ENCODE assay signal across 1 cellular context in the genomic region with DNA sequence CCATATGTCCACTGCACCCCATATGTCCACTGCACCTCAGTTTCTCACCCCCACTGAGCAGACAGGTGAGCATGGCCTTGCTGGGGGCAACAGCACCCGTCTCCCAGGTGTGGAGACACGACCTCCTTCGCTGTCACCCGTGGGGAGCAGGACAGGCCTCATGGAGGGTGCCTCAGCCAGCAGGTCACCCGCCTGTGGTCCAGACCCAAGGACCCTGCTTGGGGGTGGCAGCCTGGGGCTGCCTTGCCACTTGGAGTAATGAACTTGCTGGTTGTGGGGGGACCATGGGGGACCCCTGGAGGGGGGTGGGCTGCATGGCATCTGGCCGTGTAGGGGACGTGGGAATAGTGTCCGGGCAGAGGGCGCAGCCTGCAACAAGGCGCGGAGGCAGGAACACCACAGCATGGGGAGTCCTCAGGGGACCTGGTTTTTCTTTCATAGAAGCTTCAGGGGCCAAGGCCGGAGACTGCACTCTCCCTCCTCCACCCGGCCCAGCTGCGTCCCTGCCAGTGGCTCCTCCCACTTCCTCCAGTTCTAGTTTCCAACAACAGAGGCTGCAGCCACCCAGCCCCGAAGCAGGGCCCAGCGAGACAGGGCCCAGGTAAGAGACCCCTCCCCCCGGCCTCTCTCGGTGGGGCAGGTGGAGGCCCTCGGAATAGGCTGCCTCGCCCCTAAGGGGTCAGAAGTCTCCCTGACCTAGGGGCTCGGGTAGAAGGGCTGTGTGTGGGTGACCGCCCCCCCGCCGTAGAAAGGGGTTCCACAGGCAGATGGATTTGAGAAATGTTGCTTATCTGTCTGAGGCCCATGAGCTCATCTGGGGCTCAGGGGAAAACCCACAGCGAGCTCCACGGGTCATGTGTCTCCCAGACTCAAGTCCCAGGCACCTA.
TF ChIP-seq lines count a peak whose summit lies in the region.

A gene with protein sequence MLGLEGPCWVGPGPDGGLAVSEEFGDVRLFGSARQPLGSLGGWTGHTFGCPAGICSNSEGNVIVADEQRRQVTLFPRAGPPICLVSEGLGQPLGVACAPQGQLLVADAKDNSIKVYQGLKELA (plus strand): TSS at position 531 of the 887 bp plus-strand sequence. CDS start 1,043 bp downstream, outside the sequence.

TF ChIP-seq in HepG2, 621 proteins besides CTCF, POLR2A, EP300 and RAD21 (continued from another document and continues in another):
- no peak for TF ChIP-seq JUNB (CRISPR knock-in tag; IDR thresholded peaks at IDR 0.05; ENCODE audit: borderline replicate concordance)
- no peak for TF ChIP-seq PCBP2 (optimal IDR thresholded peaks at IDR 0.05; ENCODE audit: low read depth, low read length, poor library complexity, severe bottlenecking)
- TF ChIP-seq ZNF343 (CRISPR knock-in tag; IDR thresholded peaks at IDR 0.05), result no peak
- TF ChIP-seq ZNF333 (CRISPR knock-in tag; IDR thresholded peaks at IDR 0.05; ENCODE audit: borderline replicate concordance), result 0 out of 2 replicates have a peak, but pooled peaks have one; percentile 46
- 0 out of 2 replicates have a peak, but pooled peaks have one; percentile 25 for TF ChIP-seq GATAD2A (CRISPR knock-in tag; IDR thresholded peaks at IDR 0.05)
- no peak for TF ChIP-seq ZNF616 (CRISPR knock-in tag; IDR thresholded peaks at IDR 0.05; ENCODE audit: low read depth)
- TF ChIP-seq ZSCAN12 (CRISPR knock-in tag; IDR thresholded peaks at IDR 0.05), result no peak
- TF ChIP-seq, protein P1, sequence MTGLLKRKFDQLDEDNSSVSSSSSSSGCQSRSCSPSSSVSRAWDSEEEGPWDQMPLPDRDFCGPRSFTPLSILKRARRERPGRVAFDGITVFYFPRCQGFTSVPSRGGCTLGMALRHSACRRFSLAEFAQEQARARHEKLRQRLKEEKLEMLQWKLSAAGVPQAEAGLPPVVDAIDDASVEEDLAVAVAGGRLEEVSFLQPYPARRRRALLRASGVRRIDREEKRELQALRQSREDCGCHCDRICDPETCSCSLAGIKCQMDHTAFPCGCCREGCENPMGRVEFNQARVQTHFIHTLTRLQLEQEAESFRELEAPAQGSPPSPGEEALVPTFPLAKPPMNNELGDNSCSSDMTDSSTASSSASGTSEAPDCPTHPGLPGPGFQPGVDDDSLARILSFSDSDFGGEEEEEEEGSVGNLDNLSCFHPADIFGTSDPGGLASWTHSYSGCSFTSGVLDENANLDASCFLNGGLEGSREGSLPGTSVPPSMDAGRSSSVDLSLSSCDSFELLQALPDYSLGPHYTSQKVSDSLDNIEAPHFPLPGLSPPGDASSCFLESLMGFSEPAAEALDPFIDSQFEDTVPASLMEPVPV (CRISPR knock-in tag; IDR thresholded peaks at IDR 0.05), result 0 out of 2 replicates have a peak, but pooled peaks have one; percentile 34
- no peak for TF ChIP-seq ZSCAN21 (CRISPR knock-in tag; IDR thresholded peaks at IDR 0.05; ENCODE audit: borderline replicate concordance)
- TF ChIP-seq, protein P2, sequence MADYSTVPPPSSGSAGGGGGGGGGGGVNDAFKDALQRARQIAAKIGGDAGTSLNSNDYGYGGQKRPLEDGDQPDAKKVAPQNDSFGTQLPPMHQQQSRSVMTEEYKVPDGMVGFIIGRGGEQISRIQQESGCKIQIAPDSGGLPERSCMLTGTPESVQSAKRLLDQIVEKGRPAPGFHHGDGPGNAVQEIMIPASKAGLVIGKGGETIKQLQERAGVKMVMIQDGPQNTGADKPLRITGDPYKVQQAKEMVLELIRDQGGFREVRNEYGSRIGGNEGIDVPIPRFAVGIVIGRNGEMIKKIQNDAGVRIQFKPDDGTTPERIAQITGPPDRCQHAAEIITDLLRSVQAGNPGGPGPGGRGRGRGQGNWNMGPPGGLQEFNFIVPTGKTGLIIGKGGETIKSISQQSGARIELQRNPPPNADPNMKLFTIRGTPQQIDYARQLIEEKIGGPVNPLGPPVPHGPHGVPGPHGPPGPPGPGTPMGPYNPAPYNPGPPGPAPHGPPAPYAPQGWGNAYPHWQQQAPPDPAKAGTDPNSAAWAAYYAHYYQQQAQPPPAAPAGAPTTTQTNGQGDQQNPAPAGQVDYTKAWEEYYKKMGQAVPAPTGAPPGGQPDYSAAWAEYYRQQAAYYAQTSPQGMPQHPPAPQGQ (CRISPR knock-in tag; IDR thresholded peaks at IDR 0.05; ENCODE audit: borderline replicate concordance), result no peak
- no peak for TF ChIP-seq KDM5B (CRISPR knock-in tag; IDR thresholded peaks at IDR 0.05; ENCODE audit: borderline replicate concordance)
- TF ChIP-seq, protein P3, sequence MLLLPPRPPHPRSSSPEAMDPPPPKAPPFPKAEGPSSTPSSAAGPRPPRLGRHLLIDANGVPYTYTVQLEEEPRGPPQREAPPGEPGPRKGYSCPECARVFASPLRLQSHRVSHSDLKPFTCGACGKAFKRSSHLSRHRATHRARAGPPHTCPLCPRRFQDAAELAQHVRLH (CRISPR knock-in tag; IDR thresholded peaks at IDR 0.05; ENCODE audit: borderline replicate concordance, low read depth), result 0 out of 2 replicates have a peak, but pooled peaks have one; percentile 35
- TF ChIP-seq ZIK1 (CRISPR knock-in tag; IDR thresholded peaks at IDR 0.05; ENCODE audit: borderline replicate concordance, low read depth), result no peak
- TF ChIP-seq, protein P4, sequence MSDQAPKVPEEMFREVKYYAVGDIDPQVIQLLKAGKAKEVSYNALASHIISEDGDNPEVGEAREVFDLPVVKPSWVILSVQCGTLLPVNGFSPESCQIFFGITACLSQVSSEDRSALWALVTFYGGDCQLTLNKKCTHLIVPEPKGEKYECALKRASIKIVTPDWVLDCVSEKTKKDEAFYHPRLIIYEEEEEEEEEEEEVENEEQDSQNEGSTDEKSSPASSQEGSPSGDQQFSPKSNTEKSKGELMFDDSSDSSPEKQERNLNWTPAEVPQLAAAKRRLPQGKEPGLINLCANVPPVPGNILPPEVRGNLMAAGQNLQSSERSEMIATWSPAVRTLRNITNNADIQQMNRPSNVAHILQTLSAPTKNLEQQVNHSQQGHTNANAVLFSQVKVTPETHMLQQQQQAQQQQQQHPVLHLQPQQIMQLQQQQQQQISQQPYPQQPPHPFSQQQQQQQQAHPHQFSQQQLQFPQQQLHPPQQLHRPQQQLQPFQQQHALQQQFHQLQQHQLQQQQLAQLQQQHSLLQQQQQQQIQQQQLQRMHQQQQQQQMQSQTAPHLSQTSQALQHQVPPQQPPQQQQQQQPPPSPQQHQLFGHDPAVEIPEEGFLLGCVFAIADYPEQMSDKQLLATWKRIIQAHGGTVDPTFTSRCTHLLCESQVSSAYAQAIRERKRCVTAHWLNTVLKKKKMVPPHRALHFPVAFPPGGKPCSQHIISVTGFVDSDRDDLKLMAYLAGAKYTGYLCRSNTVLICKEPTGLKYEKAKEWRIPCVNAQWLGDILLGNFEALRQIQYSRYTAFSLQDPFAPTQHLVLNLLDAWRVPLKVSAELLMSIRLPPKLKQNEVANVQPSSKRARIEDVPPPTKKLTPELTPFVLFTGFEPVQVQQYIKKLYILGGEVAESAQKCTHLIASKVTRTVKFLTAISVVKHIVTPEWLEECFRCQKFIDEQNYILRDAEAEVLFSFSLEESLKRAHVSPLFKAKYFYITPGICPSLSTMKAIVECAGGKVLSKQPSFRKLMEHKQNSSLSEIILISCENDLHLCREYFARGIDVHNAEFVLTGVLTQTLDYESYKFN (CRISPR knock-in tag; conservative IDR thresholded peaks at IDR 0.05), result 0 out of 2 replicates have a peak, but pooled peaks have one; percentile 35
- TF ChIP-seq, protein P5, sequence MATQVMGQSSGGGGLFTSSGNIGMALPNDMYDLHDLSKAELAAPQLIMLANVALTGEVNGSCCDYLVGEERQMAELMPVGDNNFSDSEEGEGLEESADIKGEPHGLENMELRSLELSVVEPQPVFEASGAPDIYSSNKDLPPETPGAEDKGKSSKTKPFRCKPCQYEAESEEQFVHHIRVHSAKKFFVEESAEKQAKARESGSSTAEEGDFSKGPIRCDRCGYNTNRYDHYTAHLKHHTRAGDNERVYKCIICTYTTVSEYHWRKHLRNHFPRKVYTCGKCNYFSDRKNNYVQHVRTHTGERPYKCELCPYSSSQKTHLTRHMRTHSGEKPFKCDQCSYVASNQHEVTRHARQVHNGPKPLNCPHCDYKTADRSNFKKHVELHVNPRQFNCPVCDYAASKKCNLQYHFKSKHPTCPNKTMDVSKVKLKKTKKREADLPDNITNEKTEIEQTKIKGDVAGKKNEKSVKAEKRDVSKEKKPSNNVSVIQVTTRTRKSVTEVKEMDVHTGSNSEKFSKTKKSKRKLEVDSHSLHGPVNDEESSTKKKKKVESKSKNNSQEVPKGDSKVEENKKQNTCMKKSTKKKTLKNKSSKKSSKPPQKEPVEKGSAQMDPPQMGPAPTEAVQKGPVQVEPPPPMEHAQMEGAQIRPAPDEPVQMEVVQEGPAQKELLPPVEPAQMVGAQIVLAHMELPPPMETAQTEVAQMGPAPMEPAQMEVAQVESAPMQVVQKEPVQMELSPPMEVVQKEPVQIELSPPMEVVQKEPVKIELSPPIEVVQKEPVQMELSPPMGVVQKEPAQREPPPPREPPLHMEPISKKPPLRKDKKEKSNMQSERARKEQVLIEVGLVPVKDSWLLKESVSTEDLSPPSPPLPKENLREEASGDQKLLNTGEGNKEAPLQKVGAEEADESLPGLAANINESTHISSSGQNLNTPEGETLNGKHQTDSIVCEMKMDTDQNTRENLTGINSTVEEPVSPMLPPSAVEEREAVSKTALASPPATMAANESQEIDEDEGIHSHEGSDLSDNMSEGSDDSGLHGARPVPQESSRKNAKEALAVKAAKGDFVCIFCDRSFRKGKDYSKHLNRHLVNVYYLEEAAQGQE (IDR thresholded peaks at IDR 0.05; ENCODE audit: borderline replicate concordance in 1 of 2, low read depth in 1 of 2, low read length in 2 of 2), result no peak
- TF ChIP-seq, protein P6, sequence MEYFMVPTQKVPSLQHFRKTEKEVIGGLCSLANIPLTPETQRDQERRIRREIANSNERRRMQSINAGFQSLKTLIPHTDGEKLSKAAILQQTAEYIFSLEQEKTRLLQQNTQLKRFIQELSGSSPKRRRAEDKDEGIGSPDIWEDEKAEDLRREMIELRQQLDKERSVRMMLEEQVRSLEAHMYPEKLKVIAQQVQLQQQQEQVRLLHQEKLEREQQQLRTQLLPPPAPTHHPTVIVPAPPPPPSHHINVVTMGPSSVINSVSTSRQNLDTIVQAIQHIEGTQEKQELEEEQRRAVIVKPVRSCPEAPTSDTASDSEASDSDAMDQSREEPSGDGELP (IDR thresholded peaks at IDR 0.05; ENCODE audit: borderline replicate concordance, low read depth), result peak; percentile 86
- no peak for TF ChIP-seq CEBPB (IDR thresholded peaks at IDR 0.05; ENCODE audit: borderline replicate concordance, low read depth, low read length)
- TF ChIP-seq MTA1 (CRISPR knock-in tag; IDR thresholded peaks at IDR 0.05; ENCODE audit: borderline replicate concordance), result no peak
- peak; percentile 51; the same call in 1 of the 2 replicates for TF ChIP-seq ZNF747 (CRISPR knock-in tag; IDR thresholded peaks at IDR 0.05; ENCODE audit: borderline replicate concordance)
- peak; percentile 34; the same call in 1 of the 2 replicates for TF ChIP-seq BCL6 (CRISPR knock-in tag; IDR thresholded peaks at IDR 0.05)
- TF ChIP-seq RARG (CRISPR knock-in tag; IDR thresholded peaks at IDR 0.05; ENCODE audit: low read depth), result no peak
- no peak for TF ChIP-seq ZNF547 (CRISPR knock-in tag; IDR thresholded peaks at IDR 0.05)
- no peak for TF ChIP-seq ZNF44 (CRISPR knock-in tag; IDR thresholded peaks at IDR 0.05)
- TF ChIP-seq CENPX (CRISPR knock-in tag; IDR thresholded peaks at IDR 0.05), result no peak
- TF ChIP-seq ZC3H13 (CRISPR knock-in tag; IDR thresholded peaks at IDR 0.05), result no peak
- peak; percentile 47; the same call in 1 of the 2 replicates for TF ChIP-seq TBX2 (CRISPR knock-in tag; IDR thresholded peaks at IDR 0.05; ENCODE audit: borderline replicate concordance)
- TF ChIP-seq FOXC1 (CRISPR knock-in tag; IDR thresholded peaks at IDR 0.05; ENCODE audit: borderline replicate concordance), result peak; percentile 15; the same call in 1 of the 2 replicates
- TF ChIP-seq SAP130 (CRISPR knock-in tag; IDR thresholded peaks at IDR 0.05; ENCODE audit: low read depth), result peak; percentile 75
- no peak for TF ChIP-seq ZKSCAN5 (CRISPR knock-in tag; IDR thresholded peaks at IDR 0.05)
- TF ChIP-seq ZNF792 (CRISPR knock-in tag; IDR thresholded peaks at IDR 0.05), result no peak
- no peak for TF ChIP-seq SUZ12 (IDR thresholded peaks at IDR 0.05; ENCODE audit: low read depth, low read length)
- TF ChIP-seq, protein P7, sequence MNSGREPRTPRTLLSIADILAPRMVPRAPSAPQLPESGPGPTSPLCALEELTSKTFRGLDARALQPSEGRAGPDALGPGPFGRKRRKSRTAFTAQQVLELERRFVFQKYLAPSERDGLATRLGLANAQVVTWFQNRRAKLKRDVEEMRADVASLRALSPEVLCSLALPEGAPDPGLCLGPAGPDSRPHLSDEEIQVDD (CRISPR knock-in tag; IDR thresholded peaks at IDR 0.05; ENCODE audit: borderline replicate concordance), result 0 out of 2 replicates have a peak, but pooled peaks have one; percentile 50
- peak; percentile 56; the same call in 1 of the 2 replicates for TF ChIP-seq RXRA (CRISPR knock-in tag; IDR thresholded peaks at IDR 0.05)
- no peak for TF ChIP-seq NFE2L1 (CRISPR knock-in tag; IDR thresholded peaks at IDR 0.05; ENCODE audit: borderline replicate concordance)
- TF ChIP-seq TBX3 (IDR thresholded peaks at IDR 0.05; ENCODE audit: borderline replicate concordance), result no peak
- TF ChIP-seq, protein P8, sequence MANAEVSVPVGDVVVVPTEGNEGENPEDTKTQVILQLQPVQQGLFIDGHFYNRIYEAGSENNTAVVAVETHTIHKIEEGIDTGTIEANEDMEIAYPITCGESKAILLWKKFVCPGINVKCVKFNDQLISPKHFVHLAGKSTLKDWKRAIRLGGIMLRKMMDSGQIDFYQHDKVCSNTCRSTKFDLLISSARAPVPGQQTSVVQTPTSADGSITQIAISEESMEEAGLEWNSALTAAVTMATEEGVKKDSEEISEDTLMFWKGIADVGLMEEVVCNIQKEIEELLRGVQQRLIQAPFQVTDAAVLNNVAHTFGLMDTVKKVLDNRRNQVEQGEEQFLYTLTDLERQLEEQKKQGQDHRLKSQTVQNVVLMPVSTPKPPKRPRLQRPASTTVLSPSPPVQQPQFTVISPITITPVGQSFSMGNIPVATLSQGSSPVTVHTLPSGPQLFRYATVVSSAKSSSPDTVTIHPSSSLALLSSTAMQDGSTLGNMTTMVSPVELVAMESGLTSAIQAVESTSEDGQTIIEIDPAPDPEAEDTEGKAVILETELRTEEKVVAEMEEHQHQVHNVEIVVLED (CRISPR knock-in tag; IDR thresholded peaks at IDR 0.05; ENCODE audit: borderline replicate concordance), result no peak
- no peak for TF ChIP-seq SOX6 (IDR thresholded peaks at IDR 0.05)
- 0 out of 2 replicates have a peak, but pooled peaks have one; percentile 23 for TF ChIP-seq SOX6 (CRISPR knock-in tag; IDR thresholded peaks at IDR 0.05)
- TF ChIP-seq ATF7 (IDR thresholded peaks at IDR 0.05), result no peak
- no peak for TF ChIP-seq ATF7 (CRISPR knock-in tag; IDR thresholded peaks at IDR 0.05)
- TF ChIP-seq GFI1 (CRISPR knock-in tag; IDR thresholded peaks at IDR 0.05; ENCODE audit: borderline replicate concordance), result no peak
- TF ChIP-seq ZFP82 (CRISPR knock-in tag; IDR thresholded peaks at IDR 0.05; ENCODE audit: borderline replicate concordance), result no peak
- no peak for TF ChIP-seq ZNF382 (CRISPR knock-in tag; IDR thresholded peaks at IDR 0.05; ENCODE audit: borderline replicate concordance)
- no peak for TF ChIP-seq ZKSCAN8 (CRISPR knock-in tag; IDR thresholded peaks at IDR 0.05; ENCODE audit: borderline replicate concordance)
- no peak for TF ChIP-seq TAF1 (CRISPR knock-in tag; IDR thresholded peaks at IDR 0.05)
- TF ChIP-seq, protein P9, sequence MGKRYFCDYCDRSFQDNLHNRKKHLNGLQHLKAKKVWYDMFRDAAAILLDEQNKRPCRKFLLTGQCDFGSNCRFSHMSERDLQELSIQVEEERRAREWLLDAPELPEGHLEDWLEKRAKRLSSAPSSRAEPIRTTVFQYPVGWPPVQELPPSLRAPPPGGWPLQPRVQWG (CRISPR knock-in tag; IDR thresholded peaks at IDR 0.05; ENCODE audit: borderline replicate concordance, low read depth), result no peak
- TF ChIP-seq EED (CRISPR knock-in tag; IDR thresholded peaks at IDR 0.05), result no peak
- TF ChIP-seq NAIF1 (CRISPR knock-in tag; IDR thresholded peaks at IDR 0.05; ENCODE audit: borderline replicate concordance), result no peak
- TF ChIP-seq KAT8 (CRISPR knock-in tag; IDR thresholded peaks at IDR 0.05), result peak; percentile 11; the same call in 1 of the 2 replicates
